Comparison of ENCODE assay signal across 19 cellular contexts in the genomic region with DNA sequence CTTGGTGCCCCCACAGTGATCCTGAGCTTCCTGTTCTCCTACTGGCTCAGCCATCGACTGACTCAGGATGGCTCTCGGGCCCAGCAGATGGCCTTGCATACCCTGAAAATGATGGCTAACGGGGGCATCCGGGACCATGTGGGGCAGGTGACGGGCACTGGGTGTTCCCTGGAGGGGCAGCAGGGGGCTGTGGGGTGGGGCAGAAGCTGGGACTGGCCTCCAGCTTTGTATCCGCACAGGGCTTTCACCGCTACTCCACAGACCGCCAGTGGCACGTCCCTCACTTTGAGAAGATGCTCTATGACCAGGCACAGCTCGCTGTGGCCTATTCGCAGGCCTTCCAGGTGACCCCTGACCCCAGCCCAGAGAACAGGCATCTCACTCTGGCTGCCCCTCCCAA. TPM values are rescaled to one million over a fixed set of nuclear protein-coding genes. Genes with fewer than 3 reads are reported as not detected.
A peak's percentile ranks its signal among the peaks of the same experiment; 100 is the strongest.
DNase-seq lines count a peak whose midpoint lies in the region; ATAC-seq, FAIRE-seq and TF ChIP-seq lines count a peak whose summit lies in the region.
"Had no signal": no experiment of that assay in that cellular context is flagged by ENCODE, and none has a peak within 500 bp of the region (broad histone marks: within the 10 kb centered on the region; RNA-seq: fewer than 3 reads in every experiment).

No MANE protein-coding gene starts in this region.

- no peak overlapping the region for H3K4me3 ChIP-seq in A549
- no peak overlapping the region for H3K4me3 ChIP-seq in neural progenitor cell
- no peak overlapping the region for H3K4me3 ChIP-seq in prostate gland
- H3K4me3 ChIP-seq: BLaER1 treated with 17β-estradiol and CSF1 and Interleukin-3, amounts not matched to agents 10 nM and 100 nM; GM12878; GM23248 had no signal

- peaks cover 33% of the 10 kb centered on the region for H3K4me1 ChIP-seq in A549
- H3K4me1 ChIP-seq in neural progenitor cell, result peaks cover 8% of the 10 kb centered on the region
- peaks cover 4% of the 10 kb centered on the region for H3K4me1 ChIP-seq in prostate gland (replicated peaks)

- peaks cover 8% of the 10 kb centered on the region for H3K27me3 Mint-ChIP-seq in neural progenitor cell (ENCODE audit: insufficient read depth, low read depth)
- no peaks in the 10 kb centered on the region for H3K27me3 Mint-ChIP-seq in Calu3 (ENCODE audit: unreplicated experiment)
- H3K27me3 Mint-ChIP-seq: CD4-positive, CD25-positive, alpha-beta regulatory T cell had no signal

- TF ChIP-seq CTCF in A549 (IDR thresholded peaks at IDR 0.05) (no peak), VCaP (conservative IDR thresholded peaks at IDR 0.05) (no peak), neural progenitor cell (IDR thresholded peaks at IDR 0.05) (no peak), Calu3 (IDR thresholded peaks at IDR 0.05; ENCODE audit: unreplicated experiment) (no peak), prostate gland (IDR thresholded peaks at IDR 0.05) (no peak)

- no peak for DNase-seq in A549 (ENCODE audit: low read depth in 1 of 2, low spot score in 1 of 2)
- DNase-seq in left lobe of liver (ENCODE audit: low spot score), result peak; percentile 52
- no peak for DNase-seq in neural progenitor cell (ENCODE audit: low spot score)
- no peak for DNase-seq in Calu3
- DNase-seq in Kasumi-1 (lab: John Stamatoyannopoulos, UW), result no peak
- DNase-seq in prostate gland (ENCODE audit: low spot score), result no peak
- no peak for DNase-seq in GDM1 (lab: John Stamatoyannopoulos, UW)
- DNase-seq: 8988T; ACHN; CD4-positive, CD25-positive, alpha-beta regulatory T cell; DMS 273 treated with DMSO at 0.1 percent for 48 hours; GM23248; H7 had no signal

- H3K9me3 Mint-ChIP-seq in neural progenitor cell, result no peaks in the 10 kb centered on the region
- no peaks in the 10 kb centered on the region for H3K9me3 Mint-ChIP-seq in Calu3 (ENCODE audit: low read depth, unreplicated experiment)
- H3K9me3 Mint-ChIP-seq: CD4-positive, CD25-positive, alpha-beta regulatory T cell had no signal

- FAIRE-seq in A549 (lab: Jason Lieb, UNC), result no peak
- FAIRE-seq: GM12878, GM18507 had no signal

- TF ChIP-seq EP300 in A549 (IDR thresholded peaks at IDR 0.05), result no peak

- no peak for TF ChIP-seq RAD21 in A549 (conservative IDR thresholded peaks at IDR 0.05 in 1 of 2, IDR thresholded peaks at IDR 0.05 in 1 of 2)

- 96% methylated on average over 10 of the region's 11 CpGs for WGBS in A549 (ENCODE audit: missing lambda C conversion rate)
- WGBS in prostate gland, result 90% methylated on average over 9 of the region's 11 CpGs

- peak overlapping the region; percentile 53 to 95; a peak in 4 of 6 replicates for H3K27ac ChIP-seq in A549
- H3K27ac ChIP-seq in VCaP, result peak overlapping the region; percentile 94; the same call in 1 of the 2 replicates
- no peak overlapping the region for H3K27ac ChIP-seq in neural progenitor cell
- H3K27ac ChIP-seq in prostate gland, result no peak overlapping the region
- H3K27ac ChIP-seq: BLaER1 treated with 17β-estradiol and CSF1 and Interleukin-3, amounts not matched to agents 10 nM and 100 nM; GM23248 had no signal

- H3K4me3 Mint-ChIP-seq in neural progenitor cell, result no peak overlapping the region
- H3K4me3 Mint-ChIP-seq in Calu3 (ENCODE audit: low read depth, unreplicated experiment), result no peak overlapping the region

- POLR2A ChIA-PET in A549 (lab: Yijun Ruan, JAX), result interaction anchor here (0.7 to 3.1 kb wide), 9 partner anchors 10 to 169 kb away, joined by 3 to 22 read pairs (median 10); a partner anchor contains a TSS

- H3K36me3 Mint-ChIP-seq in neural progenitor cell, result peaks cover 2% of the 10 kb centered on the region
- H3K36me3 Mint-ChIP-seq in Calu3 (ENCODE audit: insufficient read depth, unreplicated experiment), result peaks cover 8% of the 10 kb centered on the region

- H3K27me3 ChIP-seq in neural progenitor cell (peaks cover 3% of the 10 kb centered on the region), prostate gland (replicated peaks; ENCODE audit: insufficient read depth) (no peaks in the 10 kb centered on the region)
- H3K27me3 ChIP-seq: BLaER1 treated with 17β-estradiol and CSF1 and Interleukin-3, amounts not matched to agents 10 nM and 100 nM had no signal

- no TSS peak for BruUV-seq in Calu3 (replicated peaks; lab: Mats Ljungman, UMichigan)

- no peak for TF ChIP-seq POLR2A in A549 (IDR thresholded peaks at IDR 0.05; ENCODE audit: low read length)
- no peak for TF ChIP-seq POLR2A in prostate gland (IDR thresholded peaks at IDR 0.05)

- H3K4me1 Mint-ChIP-seq in neural progenitor cell (peaks cover 3% of the 10 kb centered on the region), Calu3 (ENCODE audit: low read depth, unreplicated experiment) (peaks cover 7% of the 10 kb centered on the region)

- H3K79me2 ChIP-seq in neural progenitor cell (ENCODE audit: low read depth), result no peaks in the 10 kb centered on the region

- H3K27ac Mint-ChIP-seq in neural progenitor cell (peak overlapping the region; percentile 48), Calu3 (ENCODE audit: unreplicated experiment) (no peak overlapping the region)

- no peak for ATAC-seq in A549
- ATAC-seq in left lobe of liver, result peak; percentile 6
- ATAC-seq: GM12878 had no signal

- CTCF ChIA-PET in A549 (lab: Yijun Ruan, JAX) (interaction anchor here (0.6 to 23.7 kb wide), 56 partner anchors 8 to 603 kb away, joined by 3 to 753 read pairs (median 6); a partner anchor contains a TSS), Calu3 (lab: Charles Lee) (interaction anchor here (1.0 to 1.5 kb wide), 4 partner anchors 19 to 169 kb away, joined by 3 to 30 read pairs (median 12); a partner anchor contains a TSS)

- intact Hi-C loops in Calu3 (cut with micrococcal nuclease; ENCODE audit: unreplicated experiment), result loop anchor here (10.0 kb wide), 1 partner anchor 405 kb away; no protein-coding TSS in a partner anchor
- intact Hi-C loops in prostate gland (cut with DNase I), result loop anchor here (2.0 to 10.0 kb wide), 5 partner anchors 77 to 405 kb away; no protein-coding TSS in a partner anchor

- H3K4me2 ChIP-seq in A549 (no peak overlapping the region), neural progenitor cell (no peak overlapping the region)
- H3K4me2 ChIP-seq: BLaER1 treated with 17β-estradiol and CSF1 and Interleukin-3, amounts not matched to agents 10 nM and 100 nM had no signal

- H3K9ac ChIP-seq in neural progenitor cell, result no peak overlapping the region
- H3K9ac ChIP-seq: BLaER1 treated with 17β-estradiol and CSF1 and Interleukin-3, amounts not matched to agents 10 nM and 100 nM; GM23248 had no signal

- H3K36me3 ChIP-seq in neural progenitor cell (no peaks in the 10 kb centered on the region), prostate gland (no peaks in the 10 kb centered on the region)
- H3K36me3 ChIP-seq: BLaER1 treated with 17β-estradiol and CSF1 and Interleukin-3, amounts not matched to agents 10 nM and 100 nM had no signal

- H3K9me3 ChIP-seq in A549 (no peaks in the 10 kb centered on the region), neural progenitor cell (ENCODE audit: low read depth) (no peaks in the 10 kb centered on the region), prostate gland (no peaks in the 10 kb centered on the region)
- H3K9me3 ChIP-seq: BLaER1 treated with 17β-estradiol and CSF1 and Interleukin-3, amounts not matched to agents 10 nM and 100 nM had no signal

- H4K20me1 ChIP-seq in neural progenitor cell (ENCODE audit: low read depth), result no peaks in the 10 kb centered on the region

- H2AFZ ChIP-seq in neural progenitor cell (replicated peaks), result no peak overlapping the region
- H2AFZ ChIP-seq: GM23248 had no signal

- H3F3A ChIP-seq in neural progenitor cell (ENCODE audit: low read depth), result no peaks in the 10 kb centered on the region

TF ChIP-seq in A549, 52 proteins besides CTCF, POLR2A, EP300 and RAD21 (continues in another document):
- no peak for TF ChIP-seq SMC3 (IDR thresholded peaks at IDR 0.05)
- TF ChIP-seq ESRRA (IDR thresholded peaks at IDR 0.05; ENCODE audit: borderline replicate concordance, low read length), result no peak

RNA-seq across cellular contexts. Expression of a gene that starts 3.0 kb away (rescaled TPM):
- polyA plus RNA-seq in A549 (2011; rRNA removed), result 34.4 and 48.5 TPM in 2 replicates
- 69.5 and 89.6 TPM in 2 replicates for polyA plus RNA-seq in A549 (2012; cell fraction: cytosol; rRNA removed)
- polyA plus RNA-seq in A549 (2012; cell fraction: nucleus; rRNA removed), result 497 and 626 TPM in 2 replicates
- 96.1 to 123 TPM (median 110 TPM) in 3 replicates for polyA plus RNA-seq in A549 (2017; fragmentation: RNase III; extraction: RNeasy Plus Mini Kit Qiagen cat#74134 plus additional on column Dnase treatment)
- polyA minus RNA-seq in A549 (2011; rRNA and poly(A)+ RNA removed), result 54.1 and 55.2 TPM in 2 replicates
- 40.6 TPM for total RNA-seq in left lobe of liver
- 22.8 and 60.5 TPM in 2 replicates for total RNA-seq in neural progenitor cell (ENCODE audit: low replicate concordance)
- total RNA-seq in Calu3 (2022), result 33.2 and 47.8 TPM in 2 replicates
- 100 to 1,000 TPM; 188 to 208 TPM for total RNA-seq in prostate gland

RNA-seq across cellular contexts. Expression of a gene that starts 10.5 kb away (rescaled TPM):
- polyA plus RNA-seq in A549 (2011; rRNA removed), result 4.0 and 4.9 TPM in 2 replicates
- 11.2 and 17.6 TPM in 2 replicates for polyA plus RNA-seq in A549 (2012; cell fraction: cytosol; rRNA removed)
- 33.3 and 39.5 TPM in 2 replicates for polyA plus RNA-seq in A549 (2012; cell fraction: nucleus; rRNA removed)
- 7.5 to 9.0 TPM (median 8.9 TPM) in 3 replicates for polyA plus RNA-seq in A549 (2017; fragmentation: RNase III; extraction: RNeasy Plus Mini Kit Qiagen cat#74134 plus additional on column Dnase treatment)
- polyA minus RNA-seq in A549 (2011; rRNA and poly(A)+ RNA removed), result 2.9 and 6.9 TPM in 2 replicates
- 0.10 TPM for total RNA-seq in left lobe of liver
- total RNA-seq in neural progenitor cell (ENCODE audit: low replicate concordance), result 1.6 and 4.9 TPM in 2 replicates
- total RNA-seq in Calu3 (2022), result not detected in 2 replicates
- total RNA-seq in prostate gland, result 1 to 10 TPM; 3.4 to 6.6 TPM
- polyA plus RNA-seq: CD4-positive, CD25-positive, alpha-beta regulatory T cell had no signal

RNA-seq across cellular contexts. Expression of a gene that starts 17.4 kb away (rescaled TPM):
- 0.09 and 0.13 TPM in 2 replicates for polyA plus RNA-seq in A549 (2011; rRNA removed)
- 0.15 and 0.39 TPM in 2 replicates for polyA plus RNA-seq in A549 (2012; cell fraction: cytosol; rRNA removed)
- 0.22 and 0.67 TPM in 2 replicates for polyA plus RNA-seq in A549 (2012; cell fraction: nucleus; rRNA removed)
- polyA plus RNA-seq in A549 (2017; fragmentation: RNase III; extraction: RNeasy Plus Mini Kit Qiagen cat#74134 plus additional on column Dnase treatment), result 0.18 to 0.26 TPM (median 0.20 TPM) in 3 replicates
- polyA minus RNA-seq in A549 (2011; rRNA and poly(A)+ RNA removed), result 0.12 and 0.78 TPM in 2 replicates
- total RNA-seq in left lobe of liver, result 0.35 TPM
- 0.09 and 0.24 TPM in 2 replicates for total RNA-seq in neural progenitor cell (ENCODE audit: low replicate concordance)
- 41.9 and 45.1 TPM in 2 replicates for total RNA-seq in Calu3 (2022)
- total RNA-seq in prostate gland, result 100 to 1,000 TPM in 1 of 2 donors, 10 to 100 TPM in 1; 60.8 to 108 TPM
- total RNA-seq: CD4-positive, CD25-positive, alpha-beta regulatory T cell; Daoy; GM12878; GM23248 had no signal
- polyA plus RNA-seq: CD4-positive, CD25-positive, alpha-beta regulatory T cell; GM23248 had no signal

RNA-seq across cellular contexts. Expression of a gene that starts 41.7 kb away (rescaled TPM):
- polyA plus RNA-seq in A549 (2011; rRNA removed), result 2.5 and 4.1 TPM in 2 replicates
- polyA plus RNA-seq in A549 (2012; cell fraction: cytosol; rRNA removed), result 0.59 and 0.89 TPM in 2 replicates
- 3.0 and 3.7 TPM in 2 replicates for polyA plus RNA-seq in A549 (2012; cell fraction: nucleus; rRNA removed)
- polyA plus RNA-seq in A549 (2017; fragmentation: RNase III; extraction: RNeasy Plus Mini Kit Qiagen cat#74134 plus additional on column Dnase treatment), result 0.93 to 2.1 TPM (median 1.2 TPM) in 3 replicates
- 3.2 and 3.9 TPM in 2 replicates for polyA minus RNA-seq in A549 (2011; rRNA and poly(A)+ RNA removed)
- total RNA-seq in left lobe of liver, result not detected
- 3.5 and 3.8 TPM in 2 replicates for total RNA-seq in neural progenitor cell (ENCODE audit: low replicate concordance)
- 0.52 and 1.0 TPM in 2 replicates for total RNA-seq in Calu3 (2022)
- 10 to 100 TPM in 1 of 2 donors, under 1 TPM in 1; 0.14 to 12.6 TPM for total RNA-seq in prostate gland
- total RNA-seq: HT-29 had no signal

Comparison
In these comparisons a context has a peak if more than half of its experiments do, and no peak if none do; other contexts are left out.
1. H3K27ac ChIP-seq: peak in A549 (2 of 2) and VCaP (single experiment); none in neural progenitor cell (single experiment) and prostate gland (0 of 2).
2. RNA of a gene that starts 17.4 kb away (total RNA-seq): 60.8 to 108 TPM in prostate gland and 41.9 to 45.1 TPM in Calu3; 0.35 TPM in left lobe of liver (single experiment) and 0.09 to 0.24 TPM in neural progenitor cell; every median in the first group is over 10 times any median in the second.